ENCODE assay signal across 2 cellular contexts in genomic region chr5:139394123-139394653, GRCh38.
TF ChIP-seq lines count a peak whose summit lies in the region.

No MANE protein-coding gene starts in this region.

TF ChIP-seq in WTC11, 78 proteins besides CTCF, POLR2A, EP300 and RAD21 (continues in another document):
- TF ChIP-seq ZNF219 (CRISPR knock-in tag; IDR thresholded peaks at IDR 0.05; ENCODE audit: borderline replicate concordance) (no peak), USF2 (CRISPR knock-in tag; IDR thresholded peaks at IDR 0.05) (peak; percentile 59), MAX (CRISPR knock-in tag; IDR thresholded peaks at IDR 0.05) (peak; percentile 78), NR3C1 (CRISPR knock-in tag; conservative IDR thresholded peaks at IDR 0.05; ENCODE audit: low read depth) (0 out of 2 replicates have a peak, but pooled peaks have one; percentile 58), RELA (CRISPR knock-in tag; IDR thresholded peaks at IDR 0.05; ENCODE audit: borderline replicate concordance) (no peak), CREM (CRISPR knock-in tag; IDR thresholded peaks at IDR 0.05) (no peak), ZNF512 (CRISPR knock-in tag; IDR thresholded peaks at IDR 0.05; ENCODE audit: borderline replicate concordance) (no peak), USF1 (CRISPR knock-in tag; IDR thresholded peaks at IDR 0.05) (peak; percentile 64), MLX (CRISPR knock-in tag; IDR thresholded peaks at IDR 0.05) (no peak), AR (CRISPR knock-in tag; IDR thresholded peaks at IDR 0.05) (no peak), TEAD4 (CRISPR knock-in tag; IDR thresholded peaks at IDR 0.05) (0 out of 2 replicates have a peak, but pooled peaks have one; percentile 30), E2F5 (CRISPR knock-in tag; IDR thresholded peaks at IDR 0.05) (0 out of 2 replicates have a peak, but pooled peaks have one; percentile 1), GRHL2 (CRISPR knock-in tag; IDR thresholded peaks at IDR 0.05; ENCODE audit: insufficient replicate concordance, severe bottlenecking) (no peak), JUN (CRISPR knock-in tag; IDR thresholded peaks at IDR 0.05) (peak; percentile 42; the same call in 1 of the 2 replicates), ERG (CRISPR knock-in tag; IDR thresholded peaks at IDR 0.05) (no peak), ZMAT4 (CRISPR knock-in tag; IDR thresholded peaks at IDR 0.05) (no peak)

TF ChIP-seq in endothelial cell of umbilical vein, 7 proteins besides CTCF, POLR2A, EP300 and RAD21:
- no peak for TF ChIP-seq GATA2 (IDR thresholded peaks at IDR 0.05; ENCODE audit: insufficient read depth, insufficient read length, low read depth, low read length)
- TF ChIP-seq JUN (IDR thresholded peaks at IDR 0.05; ENCODE audit: borderline replicate concordance, insufficient read depth, insufficient read length, low read depth), result no peak
- TF ChIP-seq EZH2 (IDR thresholded peaks at IDR 0.05; ENCODE audit: borderline replicate concordance, low read depth, low read length, severe bottlenecking), result peak; percentile 84
TF ChIP-seq in endothelial cell of umbilical vein: peak in this region for 1.
